38 cellular contexts compared by ENCODE assay signal in genomic region chr7:1483079-1483478, GRCh38.
"Had no signal": no experiment of that assay in that cellular context is flagged by ENCODE, and none has a peak within 500 bp of the region (broad histone marks: within the 10 kb centered on the region; RNA-seq: fewer than 3 reads in every experiment).

No MANE protein-coding gene starts in this region.

- H3K27me3 Mint-ChIP-seq: activated naive CD4-positive, alpha-beta T cell treated with anti-CD3 and anti-CD28 coated beads, Interleukin-2, amount 10 ng/mL, durations not matched to agents 7 days and 5 days; activated naive CD4-positive, alpha-beta T cell treated with anti-CD3 and anti-CD28 coated beads, Interleukin-2, amount 50 U/mL, for 24 hours; activated naive CD8-positive, alpha-beta T cell; activated naive CD8-positive, alpha-beta T cell treated with anti-CD3 and anti-CD28 coated beads for 36 hours; activated naive CD8-positive, alpha-beta T cell treated with anti-CD3 and anti-CD28 coated beads, Interleukin-2, amount 10 ng/mL, durations not matched to agents 7 days and 5 days; activated naive CD8-positive, alpha-beta T cell treated with anti-CD3 and anti-CD28 coated beads, Interleukin-2, amount 50 U/mL, for 24 hours; activated T-cell treated with anti-CD3 and anti-CD28 coated beads, Interleukin-2, amount 50 U/mL, for 24 hours; activated T-helper 17 cell treated with anti-CD3 and anti-CD28 coated beads, Interleukin-2, amount 50 U/mL, for 72 hours; central memory CD8-positive, alpha-beta T cell had no signal

- H3K27ac ChIP-seq: adrenal gland, ascending aorta, body of pancreas, brain microvascular endothelial cell, breast epithelium, cardiac muscle cell had no signal

- FAIRE-seq: astrocyte had no signal

- H3K27me3 ChIP-seq: adrenal gland, ascending aorta, body of pancreas, brain microvascular endothelial cell, breast epithelium, cardiac muscle cell had no signal

- H3K4me1 Mint-ChIP-seq: activated naive CD4-positive, alpha-beta T cell treated with anti-CD3 and anti-CD28 coated beads, Interleukin-2, amount 10 ng/mL, durations not matched to agents 7 days and 5 days; activated naive CD4-positive, alpha-beta T cell treated with anti-CD3 and anti-CD28 coated beads, Interleukin-2, amount 50 U/mL, for 24 hours; activated naive CD8-positive, alpha-beta T cell treated with anti-CD3 and anti-CD28 coated beads for 36 hours; activated naive CD8-positive, alpha-beta T cell treated with anti-CD3 and anti-CD28 coated beads, Interleukin-2, amount 10 ng/mL, durations not matched to agents 7 days and 5 days; activated naive CD8-positive, alpha-beta T cell treated with anti-CD3 and anti-CD28 coated beads, Interleukin-2, amount 50 U/mL, for 24 hours; activated T-helper 17 cell treated with anti-CD3 and anti-CD28 coated beads, Interleukin-2, amount 50 U/mL, for 72 hours; brain; central memory CD8-positive, alpha-beta T cell had no signal

- DNase-seq: activated effector memory CD4-positive, alpha-beta T cell treated with anti-CD3 and anti-CD28 coated beads, Interleukin-2, amount 50 U/mL, for 16 hours; activated effector memory CD4-positive, alpha-beta T cell treated with Interleukin-2 at 50 U/mL for 16 hours; activated gamma-delta T cell; activated gamma-delta T cell treated with Interleukin-2 at 50 U/mL for 16 hours; activated naive CD4-positive, alpha-beta T cell; activated naive CD4-positive, alpha-beta T cell treated with anti-CD3 and anti-CD28 coated beads for 36 hours; activated naive CD4-positive, alpha-beta T cell treated with anti-CD3 and anti-CD28 coated beads, Interleukin-2, amount 10 ng/mL, durations not matched to agents 7 days and 5 days; activated naive CD4-positive, alpha-beta T cell treated with anti-CD3 and anti-CD28 coated beads, Interleukin-2, amount 50 U/mL, for 16 hours; activated naive CD4-positive, alpha-beta T cell treated with Interleukin-2 at 50 U/mL for 16 hours; activated naive CD8-positive, alpha-beta T cell treated with anti-CD3 and anti-CD28 coated beads for 36 hours; activated naive CD8-positive, alpha-beta T cell treated with anti-CD3 and anti-CD28 coated beads, Interleukin-2, amount 10 ng/mL, durations not matched to agents 7 days and 5 days; activated naive CD8-positive, alpha-beta T cell treated with anti-CD3 and anti-CD28 coated beads, Interleukin-2, amount 50 U/mL, for 24 hours; activated T-cell treated with anti-CD3 and anti-CD28 coated beads, Interleukin-2, amount 50 U/mL, for 1 hour; activated T-cell treated with anti-CD3 and anti-CD28 coated beads, Interleukin-2, amount 50 U/mL, for 24 hours; activated T-cell treated with anti-CD3 and anti-CD28 coated beads, Interleukin-2, amount 50 U/mL, for 48 hours; activated T-cell treated with anti-CD3 and anti-CD28 coated beads, Interleukin-2, amount 50 U/mL, for 72 hours; adrenal gland; amniotic stem cell; amygdala; anterior cingulate cortex; aorta; body of pancreas; brain microvascular endothelial cell; caudate nucleus; central memory CD4-positive, alpha-beta T cell; cerebellar nuclear complex had no signal

- H3K4me3 ChIP-seq: adrenal gland, ascending aorta, body of pancreas, breast epithelium, cardiac muscle cell had no signal

- H3K4me1 ChIP-seq: adrenal gland, ascending aorta, body of pancreas, breast epithelium had no signal

- ATAC-seq: activated naive CD4-positive, alpha-beta T cell treated with anti-CD3 and anti-CD28 coated beads, Interleukin-2, amount 50 U/mL, for 72 hours; activated naive CD8-positive, alpha-beta T cell treated with anti-CD3 and anti-CD28 coated beads, Interleukin-2, amount 50 U/mL, for 24 hours; activated T-cell treated with anti-CD3 and anti-CD28 coated beads, Interleukin-2, amount 50 U/mL, for 72 hours; activated T-helper 17 cell treated with anti-CD3 and anti-CD28 coated beads, Interleukin-2, amount 50 U/mL, for 72 hours; body of pancreas had no signal

- H3K4me3 Mint-ChIP-seq: activated naive CD4-positive, alpha-beta T cell treated with anti-CD3 and anti-CD28 coated beads for 36 hours; activated naive CD4-positive, alpha-beta T cell treated with anti-CD3 and anti-CD28 coated beads, Interleukin-2, amount 10 ng/mL, durations not matched to agents 7 days and 5 days; activated naive CD4-positive, alpha-beta T cell treated with anti-CD3 and anti-CD28 coated beads, Interleukin-2, amount 50 U/mL, for 24 hours; activated naive CD8-positive, alpha-beta T cell; activated naive CD8-positive, alpha-beta T cell treated with anti-CD3 and anti-CD28 coated beads for 36 hours; activated naive CD8-positive, alpha-beta T cell treated with anti-CD3 and anti-CD28 coated beads, Interleukin-2, amount 10 ng/mL, durations not matched to agents 7 days and 5 days; activated naive CD8-positive, alpha-beta T cell treated with anti-CD3 and anti-CD28 coated beads, Interleukin-2, amount 50 U/mL, for 24 hours; activated T-cell treated with anti-CD3 and anti-CD28 coated beads, Interleukin-2, amount 50 U/mL, for 24 hours; activated T-cell treated with anti-CD3 and anti-CD28 coated beads, Interleukin-2, amount 50 U/mL, for 72 hours; activated T-helper 1 cell treated with anti-CD3 and anti-CD28 coated beads, Interleukin-12 subunit alpha, Interleukin-12 subunit beta, Interleukin-2, Interleukin-4 antibody, amounts not matched to agents 30 ng/mL and 10 ng/mL and 1 ng/mL, durations not matched to agents 14 hours and 24 hours and 36 hours; activated T-helper 17 cell treated with anti-CD3 and anti-CD28 coated beads, Interleukin-2, amount 50 U/mL, for 72 hours; brain; central memory CD8-positive, alpha-beta T cell had no signal

- H3K9me3 Mint-ChIP-seq: activated naive CD4-positive, alpha-beta T cell treated with anti-CD3 and anti-CD28 coated beads for 36 hours; activated naive CD4-positive, alpha-beta T cell treated with anti-CD3 and anti-CD28 coated beads, Interleukin-2, amount 10 ng/mL, durations not matched to agents 7 days and 5 days; activated naive CD4-positive, alpha-beta T cell treated with anti-CD3 and anti-CD28 coated beads, Interleukin-2, amount 50 U/mL, for 24 hours; activated naive CD4-positive, alpha-beta T cell treated with anti-CD3 and anti-CD28 coated beads, Interleukin-2, amount 50 U/mL, for 72 hours; activated naive CD8-positive, alpha-beta T cell treated with anti-CD3 and anti-CD28 coated beads for 36 hours; activated naive CD8-positive, alpha-beta T cell treated with anti-CD3 and anti-CD28 coated beads, Interleukin-2, amount 10 ng/mL, durations not matched to agents 7 days and 5 days; activated naive CD8-positive, alpha-beta T cell treated with anti-CD3 and anti-CD28 coated beads, Interleukin-2, amount 50 U/mL, for 24 hours; activated T-cell treated with anti-CD3 and anti-CD28 coated beads, Interleukin-2, amount 50 U/mL, for 24 hours; activated T-cell treated with anti-CD3 and anti-CD28 coated beads, Interleukin-2, amount 50 U/mL, for 72 hours; activated T-helper 1 cell treated with anti-CD3 and anti-CD28 coated beads, Interleukin-12 subunit alpha, Interleukin-12 subunit beta, Interleukin-2, Interleukin-4 antibody, amounts not matched to agents 30 ng/mL and 10 ng/mL and 1 ng/mL, durations not matched to agents 14 hours and 24 hours and 36 hours; activated T-helper 17 cell treated with anti-CD3 and anti-CD28 coated beads, Interleukin-2, amount 50 U/mL, for 72 hours; activated T-helper 2 cell treated with anti-CD3 and anti-CD28 coated beads, Interferon-gamma antibody, Interleukin-2, Interleukin-4, amounts not matched to agents 10 μg/mL and 5 μg/mL and 100 μg/mL, durations not matched to agents 14 hours and 24 hours and 36 hours; brain; central memory CD8-positive, alpha-beta T cell had no signal

- H3K36me3 Mint-ChIP-seq: activated naive CD4-positive, alpha-beta T cell treated with anti-CD3 and anti-CD28 coated beads, Interleukin-2, amount 50 U/mL, for 24 hours; activated naive CD4-positive, alpha-beta T cell treated with anti-CD3 and anti-CD28 coated beads, Interleukin-2, amount 50 U/mL, for 72 hours; activated naive CD8-positive, alpha-beta T cell; activated naive CD8-positive, alpha-beta T cell treated with anti-CD3 and anti-CD28 coated beads, Interleukin-2, amount 10 ng/mL, durations not matched to agents 7 days and 5 days had no signal

- H3K9me3 ChIP-seq: adrenal gland, ascending aorta, body of pancreas, breast epithelium had no signal
